ENCODE assay signal across 21 cellular contexts in genomic region chrX:4809571-4809970, GRCh38.
"Had no signal": no experiment of that assay in that cellular context is flagged by ENCODE, and none has a peak within 500 bp of the region (broad histone marks: within the 10 kb centered on the region; RNA-seq: fewer than 3 reads in every experiment).

No MANE protein-coding gene starts in this region.

- H3K9me3 ChIP-seq: esophagus muscularis mucosa, gastrocnemius medialis, lower lobe of right lung, mucosa of descending colon had no signal

- H3K27ac ChIP-seq: coronary artery, dorsolateral prefrontal cortex, esophagus muscularis mucosa, foreskin keratinocyte, gastrocnemius medialis, heart right ventricle, left lung, lower lobe of right lung had no signal

- H3K4me1 ChIP-seq: esophagus muscularis mucosa, foreskin keratinocyte, gastrocnemius medialis, heart right ventricle, left lung, lower lobe of right lung had no signal

- H3K36me3 ChIP-seq: esophagus muscularis mucosa, gastrocnemius medialis, heart right ventricle, left lung, lower lobe of right lung had no signal

- H3K4me3 ChIP-seq: coronary artery, dorsolateral prefrontal cortex, esophagus muscularis mucosa, gastrocnemius medialis, heart right ventricle, left lung, lower lobe of right lung, mucosa of descending colon had no signal

- H3K27me3 ChIP-seq: esophagus muscularis mucosa, foreskin keratinocyte, gastrocnemius medialis, heart right ventricle, left lung had no signal

- DNase-seq: dermis blood vessel endothelial cell; dorsolateral prefrontal cortex; effector CD4-positive, alpha-beta T cell; effector memory CD4-positive, alpha-beta T cell; foreskin keratinocyte; gastrocnemius medialis; glutamatergic neuron; head of caudate nucleus; heart right ventricle; hippocampal formation; immature natural killer cell; left cardiac atrium; left lung; left ventricle myocardium superior; lower lobe of right lung; mesenchymal stem cell; mucosa of descending colon; naive B cell; naive thymus-derived CD8-positive, alpha-beta T cell had no signal
